14 cellular contexts compared by ENCODE assay signal in the genomic region with DNA sequence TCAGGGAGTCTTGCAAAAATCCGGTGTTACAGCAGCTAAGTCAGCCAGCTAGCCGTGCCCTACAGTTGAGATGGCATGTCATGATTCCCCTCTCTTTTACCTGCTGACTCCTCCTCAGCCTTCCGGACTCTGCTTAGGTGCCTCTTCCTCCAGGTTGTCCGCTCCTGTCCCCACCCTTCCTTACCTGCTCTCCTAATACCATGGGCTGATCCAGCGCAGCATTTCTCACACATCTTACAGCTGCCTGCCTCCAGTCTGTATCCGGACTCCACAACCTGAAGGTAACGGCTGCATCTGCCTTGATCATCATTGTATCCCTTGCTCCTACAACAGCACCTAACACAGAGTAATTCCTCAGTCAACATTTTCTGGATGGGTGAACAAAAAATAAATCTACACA. TPM values are rescaled to one million over a fixed set of nuclear protein-coding genes. Genes with fewer than 3 reads are reported as not detected.
DNase-seq lines count a peak whose midpoint lies in the region; ATAC-seq and TF ChIP-seq lines count a peak whose summit lies in the region.
"Not testable (repeated sequence)": the region's sequence is repeated elsewhere in the genome, so short reads cannot be mapped to it uniquely, and the experiment has no call there.
"Had no signal": no experiment of that assay in that cellular context is flagged by ENCODE, and none has a peak within 500 bp of the region (broad histone marks: within the 10 kb centered on the region; RNA-seq: fewer than 3 reads in every experiment).

No MANE protein-coding gene starts in this region.

- H3K4me1 Mint-ChIP-seq in activated CD4-positive, alpha-beta T cell treated with anti-CD3 and anti-CD28 coated beads for 36 hours; activated naive CD8-positive, alpha-beta T cell treated with anti-CD3 and anti-CD28 coated beads, Interleukin-2, amount 50 U/mL, for 24 hours: not testable (repeated sequence)

- DNase-seq in PC-3; activated CD4-positive, alpha-beta T cell treated with anti-CD3 and anti-CD28 coated beads for 36 hours; activated naive CD8-positive, alpha-beta T cell treated with anti-CD3 and anti-CD28 coated beads, Interleukin-2, amount 50 U/mL, for 24 hours; right lobe of liver; sciatic nerve (ENCODE audit: low spot score); aorta: not testable (repeated sequence)
- peak in 1 of 5 donors; percentile 22 for DNase-seq in heart left ventricle

- POLR2A ChIA-PET in PC-3 (lab: Charles Lee; ENCODE audit: unreplicated experiment); activated CD4-positive, alpha-beta T cell treated with anti-CD3 and anti-CD28 coated beads for 36 hours (lab: Charles Lee): not testable (repeated sequence)

- ATAC-seq in PC-3, result peak; percentile 51
- peak; percentile 21 for ATAC-seq in activated CD4-positive, alpha-beta T cell treated with anti-CD3 and anti-CD28 coated beads for 36 hours
- ATAC-seq in activated naive CD8-positive, alpha-beta T cell treated with anti-CD3 and anti-CD28 coated beads, Interleukin-2, amount 50 U/mL, for 24 hours, result peak; percentile 46
- peak in 3 of 4 donors; percentile 27 to 47 (median 36) for ATAC-seq in heart left ventricle
- ATAC-seq in right lobe of liver, result peak; percentile 14 to 49 (median 42)
- peak; percentile 52 for ATAC-seq in sciatic nerve
- ATAC-seq in aorta (ENCODE audit: low FRiP score), result peak; percentile 65

- not testable (repeated sequence) for H3K27ac ChIP-seq in PC-3 (ENCODE audit: low read length); heart left ventricle; right lobe of liver; aorta (ENCODE audit: low read depth in 1 of 2, low read length in 2 of 2)

- H3K27me3 ChIP-seq in PC-3 (ENCODE audit: low read length); right lobe of liver; aorta (ENCODE audit: control insufficient read depth in 1 of 2, insufficient read depth in 2 of 2, low read length in 1 of 2): not testable (repeated sequence)
- H3K27me3 ChIP-seq in heart left ventricle, result peaks cover 0 to 18% (median 0%) of the 10 kb centered on the region in 9 donors

- H3K27ac Mint-ChIP-seq in activated CD4-positive, alpha-beta T cell treated with anti-CD3 and anti-CD28 coated beads for 36 hours; activated naive CD8-positive, alpha-beta T cell treated with anti-CD3 and anti-CD28 coated beads, Interleukin-2, amount 50 U/mL, for 24 hours: not testable (repeated sequence)

- H3K9ac ChIP-seq in PC-3 (ENCODE audit: low read length), result not testable (repeated sequence)

- H3K9me3 ChIP-seq in PC-3 (ENCODE audit: low read length); heart left ventricle; right lobe of liver; aorta (ENCODE audit: control insufficient read depth, low read length): not testable (repeated sequence)

- H3K9me2 ChIP-seq in PC-3 (replicated peaks; ENCODE audit: low read length), result not testable (repeated sequence)

- not testable (repeated sequence) for H3K4me1 ChIP-seq in PC-3 (ENCODE audit: insufficient read depth, low read length); heart left ventricle; right lobe of liver; aorta (ENCODE audit: control insufficient read depth in 1 of 2, insufficient read depth in 2 of 2, low read length in 2 of 2)

- 41 to 62% (median 46%) methylated on average over 7 of the region's 7 CpGs for WGBS in heart left ventricle, 4 donors
- 28% methylated on average over 7 of the region's 7 CpGs for WGBS in right lobe of liver (ENCODE audit: insufficient coverage, low coverage, low lambda C conversion rate, missing lambda C conversion rate)
- WGBS in aorta, 2 donors, result 40 to 46% methylated on average over 7 of the region's 7 CpGs

- not testable (repeated sequence) for TF ChIP-seq CTCF in PC-3 (conservative IDR thresholded peaks at IDR 0.05; ENCODE audit: low read depth, low read length); heart left ventricle (IDR thresholded peaks at IDR 0.05); right lobe of liver (IDR thresholded peaks at IDR 0.05)

- not testable (repeated sequence) for H3K4me3 Mint-ChIP-seq in activated CD4-positive, alpha-beta T cell treated with anti-CD3 and anti-CD28 coated beads for 36 hours; activated naive CD8-positive, alpha-beta T cell treated with anti-CD3 and anti-CD28 coated beads, Interleukin-2, amount 50 U/mL, for 24 hours

- not testable (repeated sequence) for H3K36me3 ChIP-seq in PC-3 (ENCODE audit: low read depth, low read length); heart left ventricle; right lobe of liver; aorta (ENCODE audit: control insufficient read depth in 1 of 2, insufficient read depth in 2 of 2, low read length in 1 of 2)

- H3K27me3 Mint-ChIP-seq in activated CD4-positive, alpha-beta T cell treated with anti-CD3 and anti-CD28 coated beads for 36 hours; activated naive CD8-positive, alpha-beta T cell treated with anti-CD3 and anti-CD28 coated beads, Interleukin-2, amount 50 U/mL, for 24 hours: not testable (repeated sequence)

- CTCF ChIA-PET in PC-3 (lab: Charles Lee); activated CD4-positive, alpha-beta T cell treated with anti-CD3 and anti-CD28 coated beads for 36 hours (lab: Charles Lee): not testable (repeated sequence)

- TF ChIP-seq POLR2A in heart left ventricle (IDR thresholded peaks at IDR 0.05); right lobe of liver (IDR thresholded peaks at IDR 0.05): not testable (repeated sequence)

- intact Hi-C loops in PC-3 (cut with micrococcal nuclease); activated CD4-positive, alpha-beta T cell treated with anti-CD3 and anti-CD28 coated beads for 36 hours (cut with DNase I, micrococcal nuclease); heart left ventricle (cut with DNase I); right lobe of liver (cut with DNase I); sciatic nerve (cut with DNase I); aorta (cut with DNase I): not testable (repeated sequence)

- H3K79me2 ChIP-seq in PC-3 (ENCODE audit: low read length), result not testable (repeated sequence)

- H2AFZ ChIP-seq in PC-3 (ENCODE audit: low read length), result not testable (repeated sequence)

- not testable (repeated sequence) for H3K4me3 ChIP-seq in PC-3 (ENCODE audit: low read length); heart left ventricle; right lobe of liver; aorta (ENCODE audit: low read length in 2 of 2)

- not testable (repeated sequence) for H4K20me1 ChIP-seq in PC-3 (ENCODE audit: low read length)

- H3F3A ChIP-seq in PC-3 (ENCODE audit: low read length, unreplicated experiment), result not testable (repeated sequence)

- not testable (repeated sequence) for H3K36me3 Mint-ChIP-seq in activated CD4-positive, alpha-beta T cell treated with anti-CD3 and anti-CD28 coated beads for 36 hours (ENCODE audit: low read depth); activated naive CD8-positive, alpha-beta T cell treated with anti-CD3 and anti-CD28 coated beads, Interleukin-2, amount 50 U/mL, for 24 hours (ENCODE audit: low read depth)

- not testable (repeated sequence) for H3K4me2 ChIP-seq in PC-3 (ENCODE audit: low read length)

- H3K9me3 Mint-ChIP-seq in activated CD4-positive, alpha-beta T cell treated with anti-CD3 and anti-CD28 coated beads for 36 hours (ENCODE audit: low read depth); activated naive CD8-positive, alpha-beta T cell treated with anti-CD3 and anti-CD28 coated beads, Interleukin-2, amount 50 U/mL, for 24 hours: not testable (repeated sequence)

- BruUV-seq in PC-3 (replicated peaks; lab: Mats Ljungman, UMichigan), result not testable (repeated sequence)

RNA-seq across cellular contexts. Expression of gene FOXD4L6, which starts 9.2 kb away (rescaled TPM):
- total RNA-seq in PC-3 (2014; rRNA removed) (not detected in 2 replicates), heart left ventricle (not detected), right lobe of liver (not detected), sciatic nerve (not detected), aorta (not detected)
- not detected for total RNA-seq in activated CD4-positive, alpha-beta T cell treated with anti-CD3 and anti-CD28 coated beads for 36 hours
- polyA plus RNA-seq in heart left ventricle (not detected), aorta (not detected)
- total RNA-seq: A673; CD4-positive, alpha-beta memory T cell; Daoy; G401; H7; HT-29; M059J had no signal
- polyA plus RNA-seq: CD4-positive, alpha-beta memory T cell had no signal
